In genomic region chr1:91173379-91173890, GRCh38 we compare ENCODE assay signal across 26 cellular contexts.
DNase-seq lines count a peak whose midpoint lies in the region; TF ChIP-seq lines count a peak whose summit lies in the region.
"Had no signal": no experiment of that assay in that cellular context is flagged by ENCODE, and none has a peak within 500 bp of the region (broad histone marks: within the 10 kb centered on the region; RNA-seq: fewer than 3 reads in every experiment).

No MANE protein-coding gene starts in this region.

- intact Hi-C loops in breast epithelium (cut with DNase I; ENCODE audit: low total_unique reads), result no loop called here

- H3K9me3 ChIP-seq in SK-N-SH (no peaks in the 10 kb centered on the region), breast epithelium (no peaks in the 10 kb centered on the region)
- H3K9me3 ChIP-seq: body of pancreas, Peyer's patch, right atrium auricular region, testis had no signal

- H4K20me1 ChIP-seq in SK-N-SH (ENCODE audit: insufficient read depth), result no peaks in the 10 kb centered on the region

- H3K9me2 ChIP-seq in SK-N-SH, result no peaks in the 10 kb centered on the region

- POLR2A ChIA-PET in SK-N-SH (lab: Yijun Ruan, JAX), result no interaction called here

- H3K36me3 ChIP-seq in SK-N-SH (replicated peaks in 1 of 2; ENCODE audit: control insufficient read depth in 1 of 2, insufficient read depth in 2 of 2, low read length in 1 of 2) (no peaks in the 10 kb centered on the region), breast epithelium (no peaks in the 10 kb centered on the region)
- H3K36me3 ChIP-seq: neural progenitor cell, Peyer's patch, right atrium auricular region had no signal

- H3F3A ChIP-seq in SK-N-SH (replicated peaks; ENCODE audit: insufficient read depth), result no peaks in the 10 kb centered on the region

- CTCF ChIA-PET in SK-N-SH (lab: Yijun Ruan, JAX), result interaction anchor here (0.9 to 6.7 kb wide), 4 partner anchors 8 to 109 kb away, joined by 3 to 70 read pairs (median 4); no protein-coding TSS in a partner anchor

- H3K4me3 ChIP-seq in fibroblast of mammary gland (ENCODE audit: control insufficient read depth, low read depth, low read length), result no peak overlapping the region
- no peak overlapping the region for H3K4me3 ChIP-seq in SK-N-SH (ENCODE audit: low read depth in 2 of 2, low read length in 1 of 2)
- H3K4me3 ChIP-seq in breast epithelium, result no peak overlapping the region
- H3K4me3 ChIP-seq: body of pancreas, dorsolateral prefrontal cortex, neural progenitor cell, Peyer's patch, right atrium auricular region, testis had no signal

- H3K79me2 ChIP-seq in SK-N-SH (ENCODE audit: insufficient read depth), result no peaks in the 10 kb centered on the region

- DNase-seq in NCI-H345 (lab: John Stamatoyannopoulos, UW) (peak; percentile 49), NCI-H345 treated with DMSO at 0.1 percent for 48 hours (lab: John Stamatoyannopoulos, UW; ENCODE audit: unreplicated experiment) (no peak), RPMI7951 (ENCODE audit: low read depth) (peak; percentile 9), fibroblast of mammary gland (ENCODE audit: low read depth) (peak; percentile 2), SK-N-SH (no peak), islet precursor cell (no peak), breast epithelium (ENCODE audit: low spot score in 2 of 2) (no peak)
- DNase-seq: activated CD4-positive, alpha-beta memory T cell treated with anti-CD3 and anti-CD28 coated beads, Interleukin-2, amount 10 ng/mL, durations not matched to agents 7 days and 5 days; activated CD8-positive, alpha-beta memory T cell treated with anti-CD3 and anti-CD28 coated beads, Interleukin-2, amount 50 U/mL, for 48 hours; activated naive CD4-positive, alpha-beta T cell treated with anti-CD3 and anti-CD28 coated beads for 36 hours; body of pancreas; dorsolateral prefrontal cortex; H9; KBM-7; left ventricle myocardium superior; NCI-H2171; NCI-H526; Peyer's patch; SIG-M5; stimulated activated CD4-positive, alpha-beta T cell treated with anti-CD3 and anti-CD28 coated beads, Interleukin-2, amount 100 ng/mL, for 24 hours; stimulated activated naive CD8-positive, alpha-beta T cell treated with anti-CD3 and anti-CD28 coated beads, Interleukin-15, Interleukin-2, amounts not matched to agents 100 U/mL and 50 U/mL, for 24 hours; T-helper 9 cell; testis had no signal

- H3K4me1 ChIP-seq in SK-N-SH (ENCODE audit: control insufficient read depth in 1 of 2, insufficient read depth in 2 of 2, low read depth in 1 of 2, low read length in 1 of 2) (no peaks in the 10 kb centered on the region; a peak in 1 of 4 replicates), breast epithelium (no peaks in the 10 kb centered on the region)
- H3K4me1 ChIP-seq: body of pancreas, Peyer's patch had no signal

- H3K27me3 ChIP-seq in SK-N-SH (ENCODE audit: insufficient read depth) (peaks cover 7% of the 10 kb centered on the region; the same call in 1 of the 2 replicates), breast epithelium (no peaks in the 10 kb centered on the region)
- H3K27me3 ChIP-seq: body of pancreas, neural progenitor cell, Peyer's patch, right atrium auricular region, testis had no signal

- H3K9ac ChIP-seq in SK-N-SH, result no peak overlapping the region
- H3K9ac ChIP-seq: neural progenitor cell had no signal

- TF ChIP-seq CTCF in fibroblast of mammary gland (conservative IDR thresholded peaks at IDR 0.05; ENCODE audit: control insufficient read depth, insufficient read depth, low read depth, low read length), result no peak
- TF ChIP-seq CTCF in SK-N-SH (IDR thresholded peaks at IDR 0.05), result no peak
- TF ChIP-seq CTCF in breast epithelium (IDR thresholded peaks at IDR 0.05), result no peak

- no peak overlapping the region for H2AFZ ChIP-seq in SK-N-SH (ENCODE audit: low read depth)
- H2AFZ ChIP-seq: neural progenitor cell had no signal

- H3K4me2 ChIP-seq in SK-N-SH, result no peak overlapping the region
- H3K4me2 ChIP-seq: neural progenitor cell had no signal

- no peak for TF ChIP-seq RAD21 in SK-N-SH (IDR thresholded peaks at IDR 0.05; ENCODE audit: low read length)

- TF ChIP-seq POLR2A in breast epithelium (IDR thresholded peaks at IDR 0.05), result no peak

- 22% methylated on average over 9 of the region's 9 CpGs for WGBS in SK-N-SH (ENCODE audit: low lambda C conversion rate)

- no peak for TF ChIP-seq EP300 in SK-N-SH (IDR thresholded peaks at IDR 0.05; ENCODE audit: borderline replicate concordance in 1 of 2, low read depth in 1 of 2, low read length in 1 of 2)

- no peak overlapping the region for H3K27ac ChIP-seq in SK-N-SH (ENCODE audit: low read depth in 2 of 2, low read length in 1 of 2)
- H3K27ac ChIP-seq in breast epithelium, result no peak overlapping the region
- H3K27ac ChIP-seq: body of pancreas, dorsolateral prefrontal cortex, HL-60, neural progenitor cell, Peyer's patch, right atrium auricular region, testis had no signal

TF ChIP-seq in SK-N-SH, 30 proteins besides CTCF, POLR2A, EP300 and RAD21:
- no peak for TF ChIP-seq NFIC (IDR thresholded peaks at IDR 0.05; ENCODE audit: borderline replicate concordance)
- no peak for TF ChIP-seq PBX3 (IDR thresholded peaks at IDR 0.05)
- TF ChIP-seq FOSL2 (IDR thresholded peaks at IDR 0.05; ENCODE audit: borderline replicate concordance, low read depth), result no peak
- no peak for TF ChIP-seq FOXJ3 (CRISPR knock-in tag; IDR thresholded peaks at IDR 0.05)
- TF ChIP-seq EZH2phosphoT487 (IDR thresholded peaks at IDR 0.05; ENCODE audit: borderline replicate concordance, low read depth), result no peak

Comparison
In these comparisons a context has a peak if more than half of its experiments do, and no peak if none do; other contexts are left out.
1. DNase-seq: peak in NCI-H345 (single experiment), RPMI7951 (single experiment) and fibroblast of mammary gland (single experiment); none in NCI-H345 treated with DMSO at 0.1 percent for 48 hours (single experiment), SK-N-SH (single experiment), islet precursor cell (single experiment) and breast epithelium (0 of 2).